In the genomic region with DNA sequence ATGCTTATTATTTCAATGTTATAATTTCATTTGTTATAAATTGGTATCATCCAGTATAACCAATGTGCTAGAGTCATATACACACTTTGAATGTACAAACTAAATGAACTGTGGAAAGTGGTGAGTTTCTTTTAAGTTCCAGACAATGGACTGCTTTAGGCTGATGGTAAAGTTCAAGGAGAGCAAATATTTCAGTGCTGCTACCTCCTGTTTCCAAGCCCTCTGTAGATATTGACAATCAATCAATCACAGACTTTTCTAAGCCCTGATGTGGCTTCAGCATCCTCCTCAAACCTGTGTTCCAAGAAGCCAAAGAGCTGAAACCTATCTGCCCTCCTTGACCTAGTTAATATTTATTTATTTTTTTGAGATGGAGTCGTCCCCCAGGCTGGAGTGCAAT, we compare ENCODE assay signal across 31 cellular contexts.
"Had no signal": no experiment of that assay in that cellular context is flagged by ENCODE, and none has a peak within 500 bp of the region (broad histone marks: within the 10 kb centered on the region; RNA-seq: fewer than 3 reads in every experiment).

No MANE protein-coding gene starts in this region.

- H3K27me3 ChIP-seq: ovary, spleen, stomach, thyroid gland, tibial nerve, upper lobe of left lung, vagina had no signal

- H3K4me2 ChIP-seq: neural progenitor cell, smooth muscle cell had no signal

- H2AFZ ChIP-seq: neural progenitor cell, parathyroid adenoma had no signal

- H3K9ac ChIP-seq: neural progenitor cell, parathyroid adenoma had no signal

- H3K9me3 ChIP-seq: ovary, psoas muscle, spleen, stomach, thoracic aorta, thyroid gland, tibial nerve, upper lobe of left lung, vagina had no signal

- H3K36me3 ChIP-seq: neural progenitor cell, ovary had no signal

- H3K27ac ChIP-seq: neural progenitor cell, ovary, parathyroid adenoma, psoas muscle, skin epidermis, spleen, stomach, thoracic aorta, thyroid gland, tibial nerve, upper lobe of left lung, vagina had no signal

- ATAC-seq: naive thymus-derived CD4-positive, alpha-beta T cell; natural killer cell; psoas muscle; right cardiac atrium; sciatic nerve; stimulated activated naive B cell treated with anti-CD40 and anti-IgM and Interleukin-4, amounts not matched to agents 10 μg/mL and 1 μg/mL and 100 μg/mL, for 72 hours had no signal

- H3K4me3 Mint-ChIP-seq: natural killer cell; nephron; neural progenitor cell; stimulated activated naive B cell treated with anti-CD40 and anti-IgM and Interleukin-4, amounts not matched to agents 10 μg/mL and 1 μg/mL and 100 μg/mL, for 72 hours; stimulated activated naive CD8-positive, alpha-beta T cell treated with anti-CD3 and anti-CD28 coated beads, Interleukin-15, Interleukin-2, amounts not matched to agents 100 ng/mL and 50 ng/mL, for 24 hours had no signal

- H3K9me3 Mint-ChIP-seq: naive thymus-derived CD4-positive, alpha-beta T cell; natural killer cell; nephron; neural progenitor cell; stimulated activated naive B cell treated with anti-CD40 and anti-IgM and Interleukin-4, amounts not matched to agents 10 μg/mL and 1 μg/mL and 100 μg/mL, for 72 hours; stimulated activated naive CD8-positive, alpha-beta T cell treated with anti-CD3 and anti-CD28 coated beads, Interleukin-15, Interleukin-2, amounts not matched to agents 100 ng/mL and 50 ng/mL, for 24 hours had no signal

- H3K27me3 Mint-ChIP-seq: naive thymus-derived CD4-positive, alpha-beta T cell; stimulated activated naive B cell treated with anti-CD40 and anti-IgM and Interleukin-4, amounts not matched to agents 10 μg/mL and 1 μg/mL and 100 μg/mL, for 72 hours; stimulated activated naive CD8-positive, alpha-beta T cell treated with anti-CD3 and anti-CD28 coated beads, Interleukin-15, Interleukin-2, amounts not matched to agents 100 ng/mL and 50 ng/mL, for 24 hours had no signal

- DNase-seq: naive thymus-derived CD4-positive, alpha-beta T cell; natural killer cell; occipital lobe; ovary; posterior cingulate gyrus; psoas muscle; spleen; stimulated activated CD4-positive, alpha-beta T cell treated with anti-CD3 and anti-CD28 coated beads, Interleukin-12 subunit alpha, Interleukin-12 subunit beta, amount 100 ng/mL, for 4 hours; stimulated activated CD4-positive, alpha-beta T cell treated with anti-CD3 and anti-CD28 coated beads, Interleukin-1b, Interleukin-23, amount 100 ng/mL, for 48 hours; stimulated activated CD4-positive, alpha-beta T cell treated with anti-CD3 and anti-CD28 coated beads, Interleukin-4, amount 100 ng/mL, for 1 hour; stimulated activated CD4-positive, alpha-beta T cell treated with anti-CD3 and anti-CD28 coated beads, Interleukin-4, amount 100 ng/mL, for 4 hours; stimulated activated CD8-positive, alpha-beta memory T cell treated with anti-CD3 and anti-CD28 coated beads, Interleukin-4, amount 100 ng/mL, for 48 hours; stimulated activated naive B cell treated with anti-CD40 and anti-IgM and Interleukin-4, amounts not matched to agents 10 μg/mL and 1 μg/mL and 100 μg/mL, for 72 hours; stimulated activated naive CD4-positive, alpha-beta T cell treated with Interleukin-2 at 50 U/mL for 16 hours; stomach; thyroid gland; trophoblast cell; upper lobe of left lung had no signal

- H3K27ac Mint-ChIP-seq: natural killer cell; nephron; neural progenitor cell; progenitor cell of endocrine pancreas; stimulated activated naive B cell treated with anti-CD40 and anti-IgM and Interleukin-4, amounts not matched to agents 10 μg/mL and 1 μg/mL and 100 μg/mL, for 72 hours; stimulated activated naive CD8-positive, alpha-beta T cell treated with anti-CD3 and anti-CD28 coated beads, Interleukin-15, Interleukin-2, amounts not matched to agents 100 ng/mL and 50 ng/mL, for 24 hours had no signal

- FAIRE-seq: urothelium cell line had no signal

- H3K4me3 ChIP-seq: neural progenitor cell, ovary, psoas muscle, skin epidermis, smooth muscle cell, spleen, stomach, thoracic aorta, thyroid gland, tibial nerve, upper lobe of left lung, vagina had no signal
